ENCODE assay signal across 9 cellular contexts in the genomic region with DNA sequence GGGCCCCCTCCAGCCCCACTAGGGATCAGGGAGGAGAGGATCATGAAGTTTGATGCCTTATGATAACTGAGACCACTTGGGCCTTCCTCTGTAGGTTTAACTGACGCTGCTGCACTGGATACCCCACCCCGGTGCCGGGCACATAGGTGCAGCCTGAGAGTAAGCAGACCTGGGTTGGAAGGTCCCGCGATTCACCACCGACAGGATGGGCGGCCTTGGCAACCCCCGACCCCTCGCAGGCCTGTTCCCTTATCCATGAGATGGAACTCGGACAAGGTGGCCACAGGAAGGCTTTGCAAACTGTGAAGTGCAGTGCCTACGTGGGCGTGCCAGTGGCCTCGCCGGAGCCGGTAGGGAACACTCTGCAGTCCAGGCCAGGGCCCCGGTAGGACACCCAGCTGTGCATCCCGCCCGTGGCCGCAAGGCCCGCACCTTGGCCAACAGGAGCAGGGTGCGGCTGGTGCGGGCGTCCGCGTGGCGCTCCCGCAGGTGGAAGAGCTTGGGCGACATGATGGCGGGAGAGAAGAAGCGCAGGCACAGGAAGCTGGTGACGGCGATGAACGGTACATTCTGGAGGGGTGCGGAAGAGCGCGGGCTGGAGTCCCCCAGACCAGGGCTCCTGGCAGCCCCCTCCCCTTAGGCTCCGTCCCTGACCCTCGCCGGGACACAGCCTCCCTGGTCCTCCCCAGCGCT. TPM values are rescaled to one million over a fixed set of nuclear protein-coding genes. Genes with fewer than 3 reads are reported as not detected.
DNase-seq lines count a peak whose midpoint lies in the region; ATAC-seq and TF ChIP-seq lines count a peak whose summit lies in the region.
"Not testable (repeated sequence)": the region's sequence is repeated elsewhere in the genome, so short reads cannot be mapped to it uniquely, and the experiment has no call there.
"Had no signal": no experiment of that assay in that cellular context is flagged by ENCODE, and none has a peak within 500 bp of the region (broad histone marks: within the 10 kb centered on the region; RNA-seq: fewer than 3 reads in every experiment).

No MANE protein-coding gene starts in this region.

- ATAC-seq in GM19397 (IDR thresholded peaks at IDR 0.05; ENCODE audit: unreplicated experiment) (peak; percentile 6), HG02840 (IDR thresholded peaks at IDR 0.05; ENCODE audit: low FRiP score, unreplicated experiment) (peak; percentile 3)

- peak overlapping the region; percentile 36; the same call in 1 of the 2 replicates for H3K4me2 ChIP-seq in KMS-11

- H3K4me1 Mint-ChIP-seq in CD14-positive monocyte, result peaks cover 13% of the 10 kb centered on the region

- not testable (repeated sequence) for H2AFZ ChIP-seq in KMS-11 (ENCODE audit: low read depth)

- 22 to 26% methylated on average over 11 to 16 of the region's 40 CpGs for WGBS in ectodermal cell, 2 experiments
- 0% methylated on average over 2 to 3 of the region's 40 CpGs for WGBS in mesodermal cell (ENCODE audit: insufficient coverage in 2 of 2), 2 experiments
- WGBS in spleen, 5 donors, result 6 to 17% (median 9%) methylated on average over 6 to 18 of the region's 40 CpGs; no CpG with 5 or more reads in 2 of the 5 donors

- peak overlapping the region; percentile 59; the same call in 1 of the 2 replicates for H3K9ac ChIP-seq in KMS-11

- H3K36me3 Mint-ChIP-seq in CD14-positive monocyte, result not testable (repeated sequence)

- H3K4me3 Mint-ChIP-seq in CD14-positive monocyte, result peak overlapping the region; percentile 57 to 59

- H3K4me1 ChIP-seq in KMS-11 (ENCODE audit: low read depth, poor library complexity, severe bottlenecking); ectodermal cell (ENCODE audit: control insufficient read depth, insufficient read depth, low read length); mesodermal cell (ENCODE audit: control insufficient read depth, insufficient read depth, low read length, poor library complexity, severe bottlenecking): not testable (repeated sequence)
- H3K4me1 ChIP-seq in spleen, result peaks cover 6 to 30% (median 18%) of the 10 kb centered on the region in 6 donors

- intact Hi-C loops in CD14-positive monocyte (cut with micrococcal nuclease), result loop anchor here in 1 of 2 donors (10.0 kb wide), 1 partner anchor 805 kb away; a partner anchor contains a TSS
- intact Hi-C loops in spleen (cut with DNase I; ENCODE audit: low total_unique reads), result not testable (repeated sequence)

- not testable (repeated sequence) for H3K9me3 Mint-ChIP-seq in CD14-positive monocyte

- H3K27me3 Mint-ChIP-seq in CD14-positive monocyte (ENCODE audit: low read depth in 3 of 3), result not testable (repeated sequence)

- H3K9me3 ChIP-seq in ectodermal cell (ENCODE audit: control insufficient read depth, low read length); mesodermal cell (ENCODE audit: control insufficient read depth, low read length); spleen: not testable (repeated sequence)

- H3K27ac Mint-ChIP-seq in CD14-positive monocyte, result peak overlapping the region in 2 of 7 donors; percentile 6 to 54

- not testable (repeated sequence) for H3K27me3 ChIP-seq in KMS-11 (ENCODE audit: insufficient read depth, low read depth); spleen (replicated peaks in 1 of 7)
- peaks cover 29% of the 10 kb centered on the region for H3K27me3 ChIP-seq in ectodermal cell (ENCODE audit: control insufficient read depth, insufficient read depth, low read length, poor library complexity, severe bottlenecking)

- not testable (repeated sequence) for TF ChIP-seq CTCF in CD14-positive monocyte (IDR thresholded peaks at IDR 0.05); KMS-11 (conservative IDR thresholded peaks at IDR 0.05; ENCODE audit: low read depth, low read length); spleen (IDR thresholded peaks at IDR 0.05 in 8 of 11, conservative IDR thresholded peaks at IDR 0.05 in 3 of 11)

- H3K36me3 ChIP-seq in KMS-11 (ENCODE audit: insufficient read depth); ectodermal cell (ENCODE audit: control insufficient read depth, insufficient read depth, low read length); mesodermal cell (ENCODE audit: control insufficient read depth, insufficient read depth, low read length); spleen: not testable (repeated sequence)

- H3K27ac ChIP-seq in KMS-11 (peak overlapping the region; percentile 58), spleen (peak overlapping the region in 7 of 8 donors; percentile 27 to 89 (median 79))
- H3K27ac ChIP-seq in ectodermal cell (ENCODE audit: insufficient read depth, low read depth, low read length, poor library complexity, severe bottlenecking); mesodermal cell (ENCODE audit: low read depth, low read length, severe bottlenecking): not testable (repeated sequence)

- DNase-seq in CD14-positive monocyte (ENCODE audit: low spot score), result not testable (repeated sequence)
- peak; percentile 83 for DNase-seq in activated CD8-positive, alpha-beta memory T cell treated with anti-CD3 and anti-CD28 coated beads for 24 hours
- DNase-seq in spleen, result peak; percentile 75

- not testable (repeated sequence) for H3K79me2 ChIP-seq in KMS-11 (ENCODE audit: insufficient read depth, low read depth)

- not testable (repeated sequence) for TF ChIP-seq POLR2A in spleen (IDR thresholded peaks at IDR 0.05)

- not testable (repeated sequence) for H3K4me3 ChIP-seq in KMS-11 (IDR thresholded peaks at IDR 0.05; ENCODE audit: insufficient read depth, low read depth, low read length)
- H3K4me3 ChIP-seq in ectodermal cell (ENCODE audit: insufficient read depth, low read depth, low read length) (peak overlapping the region; percentile 18), mesodermal cell (ENCODE audit: extremely low read depth, insufficient read depth, low read length, poor library complexity, severe bottlenecking) (peak overlapping the region; percentile 21), spleen (peak overlapping the region in 7 of 8 donors; percentile 19 to 67 (median 35))

- not testable (repeated sequence) for H4K20me1 ChIP-seq in KMS-11 (ENCODE audit: insufficient read depth)

RNA-seq across cellular contexts. Expression of a gene that starts 4.6 kb away (rescaled TPM):
- polyA plus RNA-seq in CD14-positive monocyte (100 to 1,000 TPM; 304 to 321 TPM), spleen (100 to 1,000 TPM; 118 to 205 (median 134) TPM)
- 43.8 TPM for polyA plus RNA-seq in ectodermal cell (2013, experiment 1 of 4)
- polyA plus RNA-seq in ectodermal cell (2013, experiment 2 of 4), result 50.7 TPM
- 38.7 TPM for polyA plus RNA-seq in ectodermal cell (2013, experiment 3 of 4)
- polyA plus RNA-seq in ectodermal cell (2013, experiment 4 of 4), result 39.1 TPM
- 52.3 TPM for polyA plus RNA-seq in mesodermal cell (2013, experiment 1 of 2)
- 41.2 TPM for polyA plus RNA-seq in mesodermal cell (2013, experiment 2 of 2)
- 100 to 1,000 TPM; 169 to 257 (median 210) TPM for total RNA-seq in spleen

RNA-seq across cellular contexts. Expression of a gene that starts 25.4 kb away (rescaled TPM):
- polyA plus RNA-seq in CD14-positive monocyte (not detected), spleen (1 to 10 TPM; 1.6 to 4.0 (median 2.6) TPM)
- polyA plus RNA-seq in ectodermal cell (2013, experiment 1 of 4), result 13.0 TPM
- polyA plus RNA-seq in ectodermal cell (2013, experiment 2 of 4), result 14.3 TPM
- 11.9 TPM for polyA plus RNA-seq in ectodermal cell (2013, experiment 3 of 4)
- polyA plus RNA-seq in ectodermal cell (2013, experiment 4 of 4), result 11.4 TPM
- 0.48 TPM for polyA plus RNA-seq in mesodermal cell (2013, experiment 1 of 2)
- polyA plus RNA-seq in mesodermal cell (2013, experiment 2 of 2), result not detected
- total RNA-seq in spleen, result 1 to 10 TPM in 4 of 7 donors, under 1 TPM in 2, not detected in 1; 0.75 to 2.8 (median 1.2) TPM

RNA-seq across cellular contexts. Expression of a gene that starts 42.2 kb away (rescaled TPM):
- not detected for polyA plus RNA-seq in CD14-positive monocyte
- polyA plus RNA-seq in ectodermal cell (2013, experiment 1 of 4), result not detected
- polyA plus RNA-seq in ectodermal cell (2013, experiment 2 of 4), result not detected
- not detected for polyA plus RNA-seq in ectodermal cell (2013, experiment 3 of 4)
- not detected for polyA plus RNA-seq in ectodermal cell (2013, experiment 4 of 4)
- not detected for polyA plus RNA-seq in mesodermal cell (2013, experiment 1 of 2)
- not detected for polyA plus RNA-seq in mesodermal cell (2013, experiment 2 of 2)
- not detected for total RNA-seq in spleen
- not detected for polyA plus RNA-seq in spleen
- total RNA-seq: renal cortical epithelial cell had no signal

RNA-seq across cellular contexts. Expression of a gene that starts 42.4 kb away (rescaled TPM):
- polyA plus RNA-seq in CD14-positive monocyte, result 1 to 10 TPM; 4.8 TPM
- polyA plus RNA-seq in ectodermal cell (2013, experiment 1 of 4), result 20.9 TPM
- 16.3 TPM for polyA plus RNA-seq in ectodermal cell (2013, experiment 2 of 4)
- polyA plus RNA-seq in ectodermal cell (2013, experiment 3 of 4), result 13.2 TPM
- 16.2 TPM for polyA plus RNA-seq in ectodermal cell (2013, experiment 4 of 4)
- polyA plus RNA-seq in mesodermal cell (2013, experiment 1 of 2), result 14.3 TPM
- 10.3 TPM for polyA plus RNA-seq in mesodermal cell (2013, experiment 2 of 2)
- 100 to 1,000 TPM in 1 of 7 donors, 10 to 100 TPM in 6; 42.8 to 104 (median 63.4) TPM for total RNA-seq in spleen
- 10 to 100 TPM; 22.0 to 44.9 (median 30.3) TPM for polyA plus RNA-seq in spleen
